In genomic region chr6:161486326-161486725, GRCh38 we compare ENCODE assay signal across 14 cellular contexts.
A peak's percentile ranks its signal among the peaks of the same experiment; 100 is the strongest.
DNase-seq lines count a peak whose midpoint lies in the region; ATAC-seq, FAIRE-seq and TF ChIP-seq lines count a peak whose summit lies in the region.
"Had no signal": no experiment of that assay in that cellular context is flagged by ENCODE, and none has a peak within 500 bp of the region (broad histone marks: within the 10 kb centered on the region; RNA-seq: fewer than 3 reads in every experiment).

No MANE protein-coding gene starts in this region.

- no TSS peak for BruUV-seq in K562 (replicated peaks; lab: Mats Ljungman, UMichigan)

- no peaks in the 10 kb centered on the region for H3K79me2 ChIP-seq in K562 (ENCODE audit: control insufficient read depth, insufficient read depth, low read length)

- H3K36me3 ChIP-seq in K562 (ENCODE audit: control insufficient read depth, insufficient read depth, low read length) = no peaks in the 10 kb centered on the region

- H3K27me3 ChIP-seq in K562 (ENCODE audit: control insufficient read depth in 2 of 2, insufficient read depth in 2 of 2, low read length in 2 of 2) = peaks cover 4 to 5% of the 10 kb centered on the region in 2 experiments; a peak in 1 of 5 replicates

- no peak for TF ChIP-seq POLR2A in K562 (conservative IDR thresholded peaks at IDR 0.05)

- H3K4me3 Mint-ChIP-seq in activated CD4-positive, alpha-beta T cell treated with anti-CD3 and anti-CD28 coated beads for 36 hours = no peak overlapping the region
- H3K4me3 Mint-ChIP-seq: naive thymus-derived CD4-positive, alpha-beta T cell; stimulated activated naive CD8-positive, alpha-beta T cell treated with anti-CD3 and anti-CD28 coated beads, Interleukin-15, amount 100 ng/mL, for 72 hours had no signal

- H3K9ac ChIP-seq in K562 (ENCODE audit: insufficient read depth in 1 of 2, low read depth in 2 of 2, low read length in 2 of 2) = no peak overlapping the region
- H3K9ac ChIP-seq: KMS-11 had no signal

- no peaks in the 10 kb centered on the region for H3K36me3 Mint-ChIP-seq in activated CD4-positive, alpha-beta T cell treated with anti-CD3 and anti-CD28 coated beads for 36 hours (ENCODE audit: low read depth)
- H3K36me3 Mint-ChIP-seq: naive thymus-derived CD4-positive, alpha-beta T cell had no signal

- no peak overlapping the region for H3K4me3 ChIP-seq in K562
- H3K4me3 ChIP-seq: GM12878 had no signal

- H3K27me3 Mint-ChIP-seq in activated CD4-positive, alpha-beta T cell treated with anti-CD3 and anti-CD28 coated beads for 36 hours = no peaks in the 10 kb centered on the region
- H3K27me3 Mint-ChIP-seq: stimulated activated naive CD8-positive, alpha-beta T cell treated with anti-CD3 and anti-CD28 coated beads, Interleukin-15, amount 100 ng/mL, for 72 hours had no signal

- H3K4me1 ChIP-seq in K562 (replicated peaks in 1 of 2; ENCODE audit: control insufficient read depth in 2 of 2, insufficient read depth in 2 of 2, low read length in 2 of 2) = no peaks in the 10 kb centered on the region

- peak; percentile 46 for FAIRE-seq in K562 (lab: Jason Lieb, UNC)
- FAIRE-seq: GM12878 had no signal

- no peak overlapping the region for H2AFZ ChIP-seq in K562 (ENCODE audit: low read depth, low read length)

- H3K9me3 Mint-ChIP-seq in activated CD4-positive, alpha-beta T cell treated with anti-CD3 and anti-CD28 coated beads for 36 hours (ENCODE audit: low read depth) = peaks cover 3% of the 10 kb centered on the region
- H3K9me3 Mint-ChIP-seq: activated T-helper 2 cell treated with anti-CD3 and anti-CD28 coated beads, Interferon-gamma antibody, Interleukin-2, Interleukin-4, amounts not matched to agents 10 μg/mL and 5 μg/mL and 100 μg/mL, durations not matched to agents 14 hours and 24 hours and 36 hours had no signal

- H3K4me1 Mint-ChIP-seq in activated CD4-positive, alpha-beta T cell treated with anti-CD3 and anti-CD28 coated beads for 36 hours = no peaks in the 10 kb centered on the region
- H3K4me1 Mint-ChIP-seq: naive thymus-derived CD4-positive, alpha-beta T cell; stimulated activated naive CD8-positive, alpha-beta T cell treated with anti-CD3 and anti-CD28 coated beads, Interleukin-15, amount 100 ng/mL, for 72 hours had no signal

- DNase-seq in AG20443 (ENCODE audit: low spot score) (peak; percentile 57), M059J (ENCODE audit: low read depth) (peak; percentile 86), K562 (ENCODE audit: extremely low read depth in 1 of 4, low spot score in 3 of 4) (peak in 2 of 4 experiments; percentile 14 to 18), islet precursor cell (peak; percentile 76), SIG-M5 (lab: John Stamatoyannopoulos, UW) (no peak)
- no peak for DNase-seq in activated CD4-positive, alpha-beta T cell treated with anti-CD3 and anti-CD28 coated beads for 36 hours
- no peak for DNase-seq in activated CD8-positive, alpha-beta memory T cell treated with anti-CD3 and anti-CD28 coated beads for 24 hours
- DNase-seq: cortex of kidney; naive thymus-derived CD4-positive, alpha-beta T cell; stimulated activated naive CD8-positive, alpha-beta T cell treated with anti-CD3 and anti-CD28 coated beads, Interleukin-15, amount 100 ng/mL, for 72 hours had no signal

- no peak for TF ChIP-seq RAD21 in K562 (CRISPR knock-in tag; conservative IDR thresholded peaks at IDR 0.05 in 1 of 2, IDR thresholded peaks at IDR 0.05 in 1 of 2)

- CTCF ChIA-PET in K562 (lab: Yijun Ruan, JAX; ENCODE audit: low intra/inter-chr PET ratio) = no interaction called here
- CTCF ChIA-PET in activated CD4-positive, alpha-beta T cell treated with anti-CD3 and anti-CD28 coated beads for 36 hours (lab: Charles Lee) = interaction anchor here (0.7 kb wide), 1 partner anchor 25 kb away, joined by 3 read pairs; no protein-coding TSS in a partner anchor

- ATAC-seq in K562 = no peak
- no peak for ATAC-seq in HG02759 (IDR thresholded peaks at IDR 0.05; ENCODE audit: unreplicated experiment)
- ATAC-seq in activated CD4-positive, alpha-beta T cell treated with anti-CD3 and anti-CD28 coated beads for 36 hours = no peak
- ATAC-seq: GM12878; naive thymus-derived CD4-positive, alpha-beta T cell; stimulated activated naive CD8-positive, alpha-beta T cell treated with anti-CD3 and anti-CD28 coated beads, Interleukin-15, amount 100 ng/mL, for 72 hours had no signal

- intact Hi-C loops in K562 (cut with micrococcal nuclease) = no loop called here
- intact Hi-C loops in activated CD4-positive, alpha-beta T cell treated with anti-CD3 and anti-CD28 coated beads for 36 hours (cut with DNase I, micrococcal nuclease) = no loop called here

- in situ Hi-C loops in K562 (cut with MboI) = no loop called here

- POLR2A ChIA-PET in K562 (lab: Yijun Ruan, JAX) = no interaction called here
- POLR2A ChIA-PET in activated CD4-positive, alpha-beta T cell treated with anti-CD3 and anti-CD28 coated beads for 36 hours (lab: Charles Lee) = no interaction called here

- H4K20me1 ChIP-seq in K562 (replicated peaks; ENCODE audit: control insufficient read depth, insufficient read depth, low read length) = no peaks in the 10 kb centered on the region

- no peak for TF ChIP-seq CTCF in K562 (IDR thresholded peaks at IDR 0.05 in 2 of 3, conservative IDR thresholded peaks at IDR 0.05 in 1 of 3; ENCODE audit: insufficient read depth in 2 of 3, low read depth in 1 of 3, low read length in 3 of 3)

- no peak overlapping the region for H3K27ac ChIP-seq in K562 (ENCODE audit: extremely low read depth, low read depth, low read length)
- H3K27ac ChIP-seq: KMS-11 had no signal

- no peaks in the 10 kb centered on the region for H3K9me1 ChIP-seq in K562 (ENCODE audit: control insufficient read depth, insufficient read depth, low read length)

- H3K4me2 ChIP-seq in K562 (ENCODE audit: insufficient read depth, low read length) = no peak overlapping the region
- H3K4me2 ChIP-seq: KMS-11 had no signal

- TF ChIP-seq EP300 in K562 (IDR thresholded peaks at IDR 0.05; ENCODE audit: low read length) = no peak

- WGBS in K562 (ENCODE audit: insufficient coverage, low coverage, missing lambda C conversion rate) = 0% methylated on average over 3 of the region's 3 CpGs

- no peak overlapping the region for H3K27ac Mint-ChIP-seq in activated CD4-positive, alpha-beta T cell treated with anti-CD3 and anti-CD28 coated beads for 36 hours
- H3K27ac Mint-ChIP-seq: activated T-helper 2 cell treated with anti-CD3 and anti-CD28 coated beads, Interferon-gamma antibody, Interleukin-2, Interleukin-4, amounts not matched to agents 10 μg/mL and 5 μg/mL and 100 μg/mL, durations not matched to agents 14 hours and 24 hours and 36 hours; naive thymus-derived CD4-positive, alpha-beta T cell; stimulated activated naive CD8-positive, alpha-beta T cell treated with anti-CD3 and anti-CD28 coated beads, Interleukin-15, amount 100 ng/mL, for 72 hours had no signal

- no peaks in the 10 kb centered on the region for H3K9me3 ChIP-seq in K562 (replicated peaks; ENCODE audit: control insufficient read depth, insufficient read depth, low read depth, low read length)

TF ChIP-seq in K562, 482 proteins besides CTCF, POLR2A, EP300 and RAD21 (continues in another document):
- TF ChIP-seq ZFPM2 (CRISPR knock-in tag; IDR thresholded peaks at IDR 0.05) (no peak), NFE2 (IDR thresholded peaks at IDR 0.05; ENCODE audit: low read depth) (peak; percentile 61), TBL1XR1 (IDR thresholded peaks at IDR 0.05; ENCODE audit: low read length in 2 of 2) (no peak), BCLAF1 (IDR thresholded peaks at IDR 0.05; ENCODE audit: borderline replicate concordance in 1 of 2, control insufficient read depth in 1 of 2, low read depth in 2 of 2, low read length in 1 of 2) (no peak), RBM14 (IDR thresholded peaks at IDR 0.05; ENCODE audit: borderline replicate concordance, insufficient read depth, low read depth, low read length) (no peak), PKNOX1 (IDR thresholded peaks at IDR 0.05) (no peak), CBX5 (IDR thresholded peaks at IDR 0.05; ENCODE audit: borderline replicate concordance, low read depth) (no peak)

Comparison
In these comparisons a context has a peak if more than half of its experiments do, and no peak if none do; other contexts are left out.
1. DNase-seq: peak in AG20443 (single experiment), M059J (single experiment) and islet precursor cell (single experiment); none in activated CD4-positive, alpha-beta T cell treated with anti-CD3 and anti-CD28 coated beads for 36 hours (single experiment), SIG-M5 (single experiment) and activated CD8-positive, alpha-beta memory T cell treated with anti-CD3 and anti-CD28 coated beads for 24 hours (single experiment).